Comparison of ENCODE assay signal across 7 cellular contexts in genomic region chr2:237536083-237536415, GRCh38. TPM values are rescaled to one million over a fixed set of nuclear protein-coding genes. Genes with fewer than 3 reads are reported as not detected.
"Had no signal": no experiment of that assay in that cellular context is flagged by ENCODE, and none has a peak within 500 bp of the region (broad histone marks: within the 10 kb centered on the region; RNA-seq: fewer than 3 reads in every experiment).

No MANE protein-coding gene starts in this region.

- DNase-seq: H9, HCEC 1CT, IMR-90 had no signal

- H3K4me3 ChIP-seq: GM23338, K562 had no signal

- H2AFZ ChIP-seq: GM23338 had no signal

- H3K4me2 ChIP-seq: GM23338 had no signal

RNA-seq across cellular contexts. Expression of gene PRLH, which starts 30.3 kb away (rescaled TPM):
- total RNA-seq: GM23338, H1, H9, HT-29, IMR-90, K562 had no signal
- polyA plus RNA-seq: GM23338, H1, IMR-90, K562 had no signal

RNA-seq across cellular contexts. Expression of gene MLPH, which starts 49.0 kb away (rescaled TPM):
- polyA plus RNA-seq: K562 had no signal

RNA-seq across cellular contexts. Expression of gene RAB17, which starts 54.5 kb away (rescaled TPM):
- total RNA-seq: IMR-90 had no signal
- polyA plus RNA-seq: K562 had no signal
